In genomic region chr20:49619113-49620048, GRCh38 we compare ENCODE assay signal across 22 cellular contexts. TPM values are rescaled to one million over a fixed set of nuclear protein-coding genes. Genes with fewer than 3 reads are reported as not detected.
"Had no signal": no experiment of that assay in that cellular context is flagged by ENCODE, and none has a peak within 500 bp of the region (broad histone marks: within the 10 kb centered on the region; RNA-seq: fewer than 3 reads in every experiment).

No MANE protein-coding gene starts in this region.

- H3K9me3 ChIP-seq: ovary, thoracic aorta, uterus had no signal

- H3K27ac ChIP-seq: brain microvascular endothelial cell, coronary artery, gastroesophageal sphincter, ovary, skin epidermis, thoracic aorta, uterus had no signal

- ATAC-seq: gastroesophageal sphincter, left colon, sciatic nerve, WTC11 had no signal

- H3K4me3 ChIP-seq: coronary artery, gastroesophageal sphincter, ovary, skin epidermis, thoracic aorta, uterus had no signal

- H3K36me3 ChIP-seq: brain microvascular endothelial cell, gastroesophageal sphincter, ovary, thoracic aorta, uterus had no signal

- DNase-seq: activated CD4-positive, alpha-beta T cell treated with anti-CD3 and anti-CD28 coated beads for 1 hour; activated CD8-positive, alpha-beta T cell treated with anti-CD3 and anti-CD28 coated beads for 36 hours; activated gamma-delta T cell treated with Interleukin-2 at 50 U/mL for 16 hours; activated naive CD4-positive, alpha-beta T cell treated with anti-CD3 and anti-CD28 coated beads, Interleukin-2, amount 50 U/mL, for 16 hours; activated T-cell treated with anti-CD3 and anti-CD28 coated beads, Interleukin-2, amount 50 U/mL, for 4 hours; amniotic stem cell; brain microvascular endothelial cell; effector memory CD8-positive, alpha-beta T cell; kidney; left colon; ovary; trophoblast cell; uterus had no signal

- H3K4me1 ChIP-seq: uterus had no signal

- FAIRE-seq: astrocyte, endothelial cell of umbilical vein, kidney had no signal

- H3K27me3 ChIP-seq: brain microvascular endothelial cell, gastroesophageal sphincter, ovary, uterus had no signal

RNA-seq across cellular contexts. Expression of gene PTGIS, which starts 51.4 kb away (rescaled TPM):
- polyA plus RNA-seq: immature natural killer cell had no signal
